8 cellular contexts compared by ENCODE assay signal in the genomic region with DNA sequence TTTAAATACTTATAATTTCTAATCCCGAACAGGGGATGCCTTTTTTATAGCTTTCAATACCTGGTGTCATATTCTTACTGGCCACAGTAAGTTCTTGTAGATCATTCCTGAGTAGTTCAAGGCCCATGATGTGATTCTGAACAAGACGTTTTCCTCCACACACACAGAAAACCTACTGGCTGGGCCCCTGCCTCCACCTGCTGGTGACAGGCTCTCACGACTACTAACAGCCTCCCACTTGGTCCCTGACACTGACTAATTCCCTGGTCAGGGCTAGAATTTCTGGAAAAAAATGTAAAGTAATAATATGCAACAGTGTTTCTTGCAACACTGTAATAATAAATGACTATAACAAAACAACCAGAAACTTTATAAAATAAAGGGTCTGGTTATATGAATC. TPM values are rescaled to one million over a fixed set of nuclear protein-coding genes. Genes with fewer than 3 reads are reported as not detected.
DNase-seq lines count a peak whose midpoint lies in the region; ATAC-seq and TF ChIP-seq lines count a peak whose summit lies in the region.

No MANE protein-coding gene starts in this region.

- no peak overlapping the region for H3K4me3 ChIP-seq in endodermal cell (ENCODE audit: low read length)
- no peak overlapping the region for H3K4me3 ChIP-seq in lung
- no peak overlapping the region for H3K4me3 ChIP-seq in thyroid gland (replicated peaks in 1 of 3)

- H3K27me3 Mint-ChIP-seq in endodermal cell (ENCODE audit: insufficient read depth) = no peaks in the 10 kb centered on the region

- no peaks in the 10 kb centered on the region for H3K9me3 Mint-ChIP-seq in endodermal cell

- H3K9me3 ChIP-seq in endodermal cell (ENCODE audit: control insufficient read depth, low read length) (no peaks in the 10 kb centered on the region), lung (ENCODE audit: control insufficient read depth in 2 of 2, insufficient read depth in 1 of 2, low read length in 1 of 2) (no peaks in the 10 kb centered on the region), thyroid gland (no peaks in the 10 kb centered on the region)

- ATAC-seq in GM18502 (IDR thresholded peaks at IDR 0.05; ENCODE audit: poor library complexity, unreplicated experiment) (peak; percentile 74), lung (ENCODE audit: insufficient read depth, low FRiP score) (no peak), GM21786 (IDR thresholded peaks at IDR 0.05; ENCODE audit: unreplicated experiment) (no peak)

- H3K4me3 Mint-ChIP-seq in endodermal cell = no peak overlapping the region

- H3K27ac ChIP-seq in endodermal cell (ENCODE audit: low read depth, low read length) = no peak overlapping the region
- no peak overlapping the region for H3K27ac ChIP-seq in lung (ENCODE audit: low read depth in 1 of 2, low read length in 1 of 2)
- H3K27ac ChIP-seq in thyroid gland = no peak overlapping the region

- H3K36me3 ChIP-seq in endodermal cell (ENCODE audit: control insufficient read depth, insufficient read depth, low read length) = peaks cover 11% of the 10 kb centered on the region
- H3K36me3 ChIP-seq in lung (ENCODE audit: control insufficient read depth in 2 of 2, insufficient read depth in 2 of 2, low read length in 2 of 2) = peaks cover 0 to 19% of the 10 kb centered on the region in 2 donors
- H3K36me3 ChIP-seq in thyroid gland = peaks cover 5 to 11% of the 10 kb centered on the region in 2 donors

- DNase-seq in AG09319 (ENCODE audit: extremely low read depth, low read depth) (peak; percentile 31), M059J (ENCODE audit: low read depth) (peak; percentile 88), SW 1271 (lab: John Stamatoyannopoulos, UW) (peak; percentile 11 to 47), endodermal cell (peak; percentile 82), lung (ENCODE audit: low spot score) (peak; percentile 44), thyroid gland (peak; percentile 74 to 75)

- H3K27ac Mint-ChIP-seq in endodermal cell = no peak overlapping the region

- no peak for TF ChIP-seq POLR2A in thyroid gland (IDR thresholded peaks at IDR 0.05)

- intact Hi-C loops in thyroid gland (cut with DNase I) = loop anchor here (5.0 kb wide), 1 partner anchor 300 kb away; no protein-coding TSS in a partner anchor

- WGBS in endodermal cell (ENCODE audit: insufficient coverage in 1 of 2, insufficient read length in 1 of 2), 2 experiments = 39 to 53% methylated on average over 3 of the region's 3 CpGs
- 23 to 24% methylated on average over 3 of the region's 3 CpGs for WGBS in lung, 2 donors
- WGBS in thyroid gland, 2 donors = 10 to 25% methylated on average over 3 of the region's 3 CpGs

- peak; percentile 78 for TF ChIP-seq CTCF in AG09319 (IDR thresholded peaks at IDR 0.05; ENCODE audit: low read depth, low read length)
- TF ChIP-seq CTCF in endodermal cell (conservative IDR thresholded peaks at IDR 0.05) = peak; percentile 83
- peak; percentile 26 for TF ChIP-seq CTCF in lung (IDR thresholded peaks at IDR 0.05; ENCODE audit: control extremely low read depth, extremely low read depth)
- peak; percentile 35 to 78 (median 70) for TF ChIP-seq CTCF in thyroid gland (IDR thresholded peaks at IDR 0.05)

- H3K4me1 ChIP-seq in endodermal cell (ENCODE audit: control insufficient read depth, insufficient read depth, low read length) (no peaks in the 10 kb centered on the region), lung (ENCODE audit: control insufficient read depth in 2 of 2, insufficient read depth in 2 of 2, low read length in 2 of 2) (no peaks in the 10 kb centered on the region), thyroid gland (peaks cover 0 to 15% of the 10 kb centered on the region in 2 donors)

- peaks cover 5% of the 10 kb centered on the region for H3K4me1 Mint-ChIP-seq in endodermal cell

- no peaks in the 10 kb centered on the region for H3K27me3 ChIP-seq in endodermal cell (ENCODE audit: control insufficient read depth, insufficient read depth, low read length, poor library complexity, severe bottlenecking)
- no peaks in the 10 kb centered on the region for H3K27me3 ChIP-seq in lung (ENCODE audit: control insufficient read depth, insufficient read depth)
- no peaks in the 10 kb centered on the region for H3K27me3 ChIP-seq in thyroid gland

- no peak overlapping the region for H3K9ac ChIP-seq in endodermal cell (ENCODE audit: extremely low read depth, low read length, poor library complexity, severe bottlenecking)

- H3K36me3 Mint-ChIP-seq in endodermal cell (ENCODE audit: low read depth) = peaks cover 12% of the 10 kb centered on the region

RNA-seq across cellular contexts. Expression of gene RIPK4, which starts 50.4 kb away (rescaled TPM):
- 13.1 and 20.5 TPM in 2 replicates for total RNA-seq in M059J (2014; rRNA removed; shearing (Covaris generic))
- 10 to 100 TPM in 1 of 2 donors, 1 to 10 TPM in 1; 8.4 to 16.2 TPM for total RNA-seq in endodermal cell
- 1.7 TPM for polyA plus RNA-seq in endodermal cell (2013, experiment 1 of 2)
- 2.0 TPM for polyA plus RNA-seq in endodermal cell (2013, experiment 2 of 2)
- 10 to 100 TPM; 12.9 to 21.6 TPM for total RNA-seq in lung
- polyA plus RNA-seq in lung = 1 to 10 TPM; 5.0 to 5.3 TPM
- total RNA-seq in thyroid gland = 10 to 100 TPM; 15.3 to 24.7 (median 22.6) TPM

Comparison
In these comparisons a context has a peak if more than half of its experiments do, and no peak if none do; other contexts are left out.
1. DNase-seq: peak in every context shown above with its lines; median percentile 88 in M059J; 82 in endodermal cell; 74 in thyroid gland; 44 in lung; 31 in AG09319; 29 in SW 1271.
2. CTCF ChIP-seq: peak in every context shown above with its lines; median percentile 83 in endodermal cell; 78 in AG09319; 70 in thyroid gland; 26 in lung.